Comparison of ENCODE assay signal across 11 cellular contexts in the genomic region with DNA sequence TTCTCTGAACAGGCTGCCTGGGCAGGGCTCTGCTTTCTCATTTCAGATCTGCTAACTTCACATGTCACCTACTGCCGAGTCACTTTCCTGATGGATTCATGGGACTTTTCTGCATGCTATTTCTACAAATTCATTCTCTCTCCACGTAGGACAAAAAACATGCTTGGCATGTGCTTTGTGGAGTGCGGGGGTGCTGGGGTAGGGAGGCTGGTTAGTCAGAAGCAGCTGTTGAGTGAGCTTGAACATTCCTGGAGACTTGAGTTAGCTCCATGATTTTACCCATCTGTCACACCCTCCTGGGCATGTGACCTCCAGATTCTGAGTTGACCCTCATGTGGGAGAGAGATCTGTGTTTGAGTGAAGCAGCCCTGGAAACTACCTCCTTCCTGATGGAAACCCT.
A peak's percentile ranks its signal among the peaks of the same experiment; 100 is the strongest.
DNase-seq lines count a peak whose midpoint lies in the region; ATAC-seq and TF ChIP-seq lines count a peak whose summit lies in the region.
"Had no signal": no experiment of that assay in that cellular context is flagged by ENCODE, and none has a peak within 500 bp of the region (broad histone marks: within the 10 kb centered on the region; RNA-seq: fewer than 3 reads in every experiment).

No MANE protein-coding gene starts in this region.

- H3K14ac ChIP-seq in IMR-90 (replicated peaks; ENCODE audit: low read depth, low read length): peak overlapping the region; percentile 99

- ATAC-seq in IMR-90 (ENCODE audit: low read depth) (peak; percentile 72), lower lobe of right lung (peak; percentile 74 to 89)
- no peak for ATAC-seq in effector memory CD8-positive, alpha-beta T cell (replicated peaks)

- peaks cover 66 to 72% of the 10 kb centered on the region in 2 donors for H3K36me3 Mint-ChIP-seq in CD14-positive monocyte
- H3K36me3 Mint-ChIP-seq in effector memory CD8-positive, alpha-beta T cell (ENCODE audit: insufficient read depth): no peaks in the 10 kb centered on the region

- peak overlapping the region; percentile 72 for H2AFZ ChIP-seq in IMR-90 (replicated peaks; ENCODE audit: low read length, poor library complexity)

- H3K56ac ChIP-seq in IMR-90 (ENCODE audit: extremely low read depth, insufficient read depth, low read length): peak overlapping the region; percentile 97

- H4K5ac ChIP-seq in IMR-90 (ENCODE audit: low read depth, low read length): peak overlapping the region; percentile 95

- TF ChIP-seq RAD21 in IMR-90 (IDR thresholded peaks at IDR 0.05; ENCODE audit: low read length): no peak; the same call in none of the 2 replicates

- peak overlapping the region; percentile 97; the same call in 2 of the 3 replicates for H2BK15ac ChIP-seq in IMR-90 (ENCODE audit: low read depth, low read length)

- BruUV-seq in IMR-90 (replicated peaks; lab: Mats Ljungman, UMichigan): no TSS peak

- H4K8ac ChIP-seq in IMR-90 (ENCODE audit: low read depth in 2 of 2, low read length in 2 of 2): peak overlapping the region; percentile 95 to 99

- peaks cover 8% of the 10 kb centered on the region for H3K36me3 ChIP-seq in IMR-90 (ENCODE audit: control insufficient read depth, insufficient read depth, low read length)
- H3K36me3 ChIP-seq in lower lobe of right lung: peaks cover 14% of the 10 kb centered on the region

- peak overlapping the region; percentile 99 for H3K23ac ChIP-seq in IMR-90 (ENCODE audit: low read depth, low read length)

- in situ Hi-C loops in IMR-90 (cut with MboI; ENCODE audit: low sequenced_read_pairs) (no loop called here), KBM-7 (cut with MboI; ENCODE audit: low pct_unique_long_range_greater_than_20kb, low sequenced_read_pairs) (no loop called here)

- no peak for TF ChIP-seq CTCF in IMR-90 (conservative IDR thresholded peaks at IDR 0.05; ENCODE audit: low read depth, low read length)
- TF ChIP-seq CTCF in lower lobe of right lung (IDR thresholded peaks at IDR 0.05): no peak
- TF ChIP-seq CTCF in CD14-positive monocyte (IDR thresholded peaks at IDR 0.05): no peak

- H3K4me1 ChIP-seq in IMR-90 (ENCODE audit: control insufficient read depth, insufficient read depth, low read length) (peaks cover 62% of the 10 kb centered on the region), lower lobe of right lung (peaks cover 19% of the 10 kb centered on the region)

- peak overlapping the region; percentile 99 for H2BK20ac ChIP-seq in IMR-90 (ENCODE audit: low read depth, low read length)

- H4K20me1 ChIP-seq in IMR-90 (ENCODE audit: insufficient read depth, low read length): no peaks in the 10 kb centered on the region

- H4K91ac ChIP-seq in IMR-90 (ENCODE audit: insufficient read depth, low read depth, low read length): peak overlapping the region; percentile 100

- H3K27ac ChIP-seq in IMR-90 (ENCODE audit: insufficient read depth, low read length): peak overlapping the region; percentile 97
- H3K27ac ChIP-seq in lower lobe of right lung: no peak overlapping the region

- CTCF ChIA-PET in IMR-90 (lab: Yijun Ruan, JAX): interaction anchor here (1.0 kb wide), 1 partner anchor 15 kb away, joined by 3 read pairs; no protein-coding TSS in a partner anchor

- peak; percentile 59; the same call in 1 of the 2 replicates for TF ChIP-seq POLR2A in IMR-90 (IDR thresholded peaks at IDR 0.05; ENCODE audit: low read depth, low read length)

- H2BK5ac ChIP-seq in IMR-90 (ENCODE audit: low read depth, low read length, poor library complexity, severe bottlenecking): peak overlapping the region; percentile 100

- H2AK9ac ChIP-seq in IMR-90 (replicated peaks; ENCODE audit: low read depth, low read length, poor library complexity): peak overlapping the region; percentile 99

- peaks cover 3% of the 10 kb centered on the region for H3K4me1 Mint-ChIP-seq in CD14-positive monocyte
- H3K4me1 Mint-ChIP-seq in effector memory CD8-positive, alpha-beta T cell (ENCODE audit: low read depth in 2 of 2): peaks cover 9 to 10% of the 10 kb centered on the region in 2 donors
- H3K4me1 Mint-ChIP-seq: B cell had no signal

- no peak overlapping the region for H3K4me3 Mint-ChIP-seq in CD14-positive monocyte
- no peak overlapping the region for H3K4me3 Mint-ChIP-seq in effector memory CD8-positive, alpha-beta T cell
- H3K4me3 Mint-ChIP-seq: activated naive CD8-positive, alpha-beta T cell; B cell had no signal

- intact Hi-C loops in IMR-90 (cut with micrococcal nuclease): loop anchor here (1.0 to 2.0 kb wide), 4 partner anchors 44 to 268 kb away; a partner anchor contains a TSS
- intact Hi-C loops in lower lobe of right lung (cut with DNase I): no loop called here
- intact Hi-C loops in CD14-positive monocyte (cut with micrococcal nuclease): no loop called here

- no peak overlapping the region for H3K4me3 ChIP-seq in IMR-90 (ENCODE audit: insufficient read depth, low read depth, low read length)
- H3K4me3 ChIP-seq in lower lobe of right lung: no peak overlapping the region

- peak overlapping the region; percentile 100 for H2AK5ac ChIP-seq in IMR-90 (ENCODE audit: low read depth, low read length)

- dilution Hi-C loops in IMR-90 (cut with HindIII; ENCODE audit: low sequenced_read_pairs, unreplicated experiment): no loop called here

- H3K27me3 ChIP-seq in IMR-90 (ENCODE audit: control insufficient read depth, insufficient read depth, low read length) (no peaks in the 10 kb centered on the region), lower lobe of right lung (ENCODE audit: low read depth) (no peaks in the 10 kb centered on the region)

- peak overlapping the region; percentile 69 for H3K9ac ChIP-seq in IMR-90 (ENCODE audit: low read depth, low read length)

- H3K27ac Mint-ChIP-seq in CD14-positive monocyte: peak overlapping the region in 2 of 7 donors; percentile 3 to 12
- no peak overlapping the region for H3K27ac Mint-ChIP-seq in effector memory CD8-positive, alpha-beta T cell
- H3K27ac Mint-ChIP-seq: activated naive CD8-positive, alpha-beta T cell; B cell had no signal

- no peaks in the 10 kb centered on the region for H3K9me3 ChIP-seq in IMR-90 (ENCODE audit: control insufficient read depth, insufficient read depth, low read length)
- H3K9me3 ChIP-seq in lower lobe of right lung: no peaks in the 10 kb centered on the region

- DNase-seq in 8988T (peak; percentile 27), IMR-90 (peak; percentile 100), dedifferentiated amniotic fluid mesenchymal stem cell (ENCODE audit: extremely low spot score) (peak; percentile 97), lower lobe of right lung (no peak), KBM-7 (no peak), CD14-positive monocyte (ENCODE audit: low spot score) (no peak), ureter (ENCODE audit: low spot score) (no peak)
- no peak for DNase-seq in effector memory CD8-positive, alpha-beta T cell
- DNase-seq: NCI-H2081 treated with DMSO at 0.1 percent for 48 hours had no signal

- H3K9me1 ChIP-seq in IMR-90 (ENCODE audit: insufficient read depth, low read length): peaks cover 53% of the 10 kb centered on the region

- H3K27me3 Mint-ChIP-seq in CD14-positive monocyte (ENCODE audit: low read depth in 3 of 3): no peaks in the 10 kb centered on the region
- no peaks in the 10 kb centered on the region for H3K27me3 Mint-ChIP-seq in effector memory CD8-positive, alpha-beta T cell
- H3K27me3 Mint-ChIP-seq: activated naive CD8-positive, alpha-beta T cell; B cell had no signal

- peak overlapping the region; percentile 100 for H2BK120ac ChIP-seq in IMR-90 (ENCODE audit: low read depth, low read length)

- peak overlapping the region; percentile 100 for H3K4ac ChIP-seq in IMR-90 (ENCODE audit: low read depth, low read length)

- H3K4me2 ChIP-seq in IMR-90 (ENCODE audit: low read depth, low read length): peak overlapping the region; percentile 53

- WGBS in IMR-90 (ENCODE audit: extremely low coverage in 2 of 2, insufficient read length in 1 of 2), 2 experiments: no CpG with 5 or more reads among the region's 3 CpGs

- POLR2A ChIA-PET in IMR-90 (lab: Charles Lee; ENCODE audit: unreplicated experiment): interaction anchor here (0.5 to 1.2 kb wide), 2 partner anchors 75 to 130 kb away, joined by 5 to 6 read pairs; a partner anchor contains a TSS

- peaks cover 53 to 89% of the 10 kb centered on the region in 2 experiments for H3K79me1 ChIP-seq in IMR-90 (ENCODE audit: low read depth in 1 of 2, low read length in 2 of 2)

- H3K9me3 Mint-ChIP-seq in CD14-positive monocyte: no peaks in the 10 kb centered on the region
- no peaks in the 10 kb centered on the region for H3K9me3 Mint-ChIP-seq in effector memory CD8-positive, alpha-beta T cell

- H3K18ac ChIP-seq in IMR-90 (ENCODE audit: low read depth, low read length): peak overlapping the region; percentile 100

TF ChIP-seq in IMR-90, 13 proteins besides CTCF, POLR2A, EP300 and RAD21 (continues in another document):
- TF ChIP-seq, protein P1, sequence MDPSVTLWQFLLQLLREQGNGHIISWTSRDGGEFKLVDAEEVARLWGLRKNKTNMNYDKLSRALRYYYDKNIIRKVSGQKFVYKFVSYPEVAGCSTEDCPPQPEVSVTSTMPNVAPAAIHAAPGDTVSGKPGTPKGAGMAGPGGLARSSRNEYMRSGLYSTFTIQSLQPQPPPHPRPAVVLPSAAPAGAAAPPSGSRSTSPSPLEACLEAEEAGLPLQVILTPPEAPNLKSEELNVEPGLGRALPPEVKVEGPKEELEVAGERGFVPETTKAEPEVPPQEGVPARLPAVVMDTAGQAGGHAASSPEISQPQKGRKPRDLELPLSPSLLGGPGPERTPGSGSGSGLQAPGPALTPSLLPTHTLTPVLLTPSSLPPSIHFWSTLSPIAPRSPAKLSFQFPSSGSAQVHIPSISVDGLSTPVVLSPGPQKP (IDR thresholded peaks at IDR 0.05; ENCODE audit: borderline replicate concordance, low read depth, low read length): no peak
- TF ChIP-seq CEBPB (IDR thresholded peaks at IDR 0.05; ENCODE audit: low read depth, low read length) (no peak), RFX5 (IDR thresholded peaks at IDR 0.05; ENCODE audit: low read depth, low read length) (no peak), MXI1 (IDR thresholded peaks at IDR 0.05; ENCODE audit: borderline replicate concordance, low read depth, low read length) (peak; percentile 44; the same call in 1 of the 2 replicates), CHD1 (IDR thresholded peaks at IDR 0.05; ENCODE audit: low read depth, low read length) (no peak), RCOR1 (IDR thresholded peaks at IDR 0.05; ENCODE audit: insufficient replicate concordance, low read length) (peak; percentile 97), SMC3 (IDR thresholded peaks at IDR 0.05; ENCODE audit: low read depth, low read length) (no peak), MAFK (IDR thresholded peaks at IDR 0.05; ENCODE audit: low read depth, low read length) (peak; percentile 75), NFE2L2 (IDR thresholded peaks at IDR 0.05; ENCODE audit: low read depth, low read length) (peak; percentile 98), MAZ (IDR thresholded peaks at IDR 0.05; ENCODE audit: borderline replicate concordance, low read depth, low read length) (peak; percentile 84; the same call in 1 of the 2 replicates), BHLHE40 (IDR thresholded peaks at IDR 0.05; ENCODE audit: low read depth, low read length) (peak; percentile 85)

Comparison
In these comparisons a context has a peak if more than half of its experiments do, and no peak if none do; other contexts are left out.
1. DNase-seq: peak in 8988T (single experiment), IMR-90 (single experiment) and dedifferentiated amniotic fluid mesenchymal stem cell (single experiment); none in lower lobe of right lung (single experiment), KBM-7 (single experiment), CD14-positive monocyte (single experiment), effector memory CD8-positive, alpha-beta T cell (0 of 3) and ureter (single experiment).